Comparison of ENCODE assay signal across 14 cellular contexts in the genomic region with DNA sequence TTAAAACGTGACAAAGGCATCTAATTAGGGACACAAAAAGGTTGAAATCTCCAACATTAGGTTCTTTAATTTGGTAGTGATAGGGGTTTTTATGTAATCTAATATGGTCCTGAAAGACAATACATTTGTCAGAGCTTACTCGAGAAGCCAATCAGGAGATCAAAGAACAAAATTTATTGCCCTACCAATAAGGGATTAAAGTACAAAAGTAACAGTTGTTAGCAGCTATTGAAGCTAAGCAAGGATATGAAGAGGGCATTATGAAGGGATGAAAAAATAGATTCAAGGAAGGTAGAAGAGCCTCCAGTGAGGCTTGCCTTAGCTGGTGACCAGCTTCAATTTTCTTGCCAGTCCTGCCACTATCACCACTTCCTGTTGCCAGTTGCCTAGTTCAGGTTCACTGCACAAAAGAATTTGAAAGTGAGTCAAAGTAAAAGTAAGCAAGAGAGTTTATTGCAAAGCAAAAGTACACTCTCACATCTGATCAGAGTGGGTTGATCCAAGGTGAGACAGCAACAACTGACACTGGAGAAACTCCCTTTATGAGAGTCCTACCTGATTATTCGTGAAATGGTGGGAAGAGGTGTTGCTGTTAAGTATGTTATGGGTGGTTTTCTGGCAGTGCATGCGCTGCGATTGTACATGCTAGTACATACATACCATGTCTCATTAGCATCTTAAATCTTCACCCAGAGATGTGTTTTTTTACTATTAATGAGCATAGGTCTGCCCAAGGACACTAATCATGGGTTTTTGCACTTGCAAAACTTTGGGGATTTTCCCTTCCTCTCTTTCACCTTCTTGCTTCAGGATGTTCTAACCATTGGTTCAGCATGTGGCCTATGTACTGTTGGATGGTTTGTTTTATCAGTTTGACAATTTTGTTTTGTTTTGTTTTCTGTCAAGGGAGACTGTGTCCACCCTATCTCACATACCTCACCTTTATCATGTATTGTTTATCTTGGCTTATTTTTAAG.
DNase-seq lines count a peak whose midpoint lies in the region; ATAC-seq, FAIRE-seq and TF ChIP-seq lines count a peak whose summit lies in the region.
"Had no signal": no experiment of that assay in that cellular context is flagged by ENCODE, and none has a peak within 500 bp of the region (broad histone marks: within the 10 kb centered on the region; RNA-seq: fewer than 3 reads in every experiment).

No MANE protein-coding gene starts in this region.

- H3K9me3 Mint-ChIP-seq in activated naive CD4-positive, alpha-beta T cell treated with anti-CD3 and anti-CD28 coated beads, Interleukin-2, amount 10 ng/mL, durations not matched to agents 7 days and 5 days, result no peaks in the 10 kb centered on the region

- H3K27me3 Mint-ChIP-seq in activated naive CD4-positive, alpha-beta T cell treated with anti-CD3 and anti-CD28 coated beads, Interleukin-2, amount 10 ng/mL, durations not matched to agents 7 days and 5 days, result no peaks in the 10 kb centered on the region

- peak; percentile 92 for FAIRE-seq in GM19239 (lab: Jason Lieb, UNC)

- no peaks in the 10 kb centered on the region; a peak in 1 of 22 replicates for H4K20me1 ChIP-seq in BLaER1 treated with 17β-estradiol and CSF1 and Interleukin-3, amounts not matched to agents 10 nM and 100 nM
- H4K20me1 ChIP-seq in GM23248 (ENCODE audit: insufficient read depth) (no peaks in the 10 kb centered on the region), PC-9 (ENCODE audit: insufficient read depth) (no peaks in the 10 kb centered on the region)

- in situ Hi-C loops in GM23248 (cut with MboI), result no loop called here

- H3K79me2 ChIP-seq in GM23248 (ENCODE audit: insufficient read depth), result no peaks in the 10 kb centered on the region
- no peaks in the 10 kb centered on the region for H3K79me2 ChIP-seq in PC-9 (ENCODE audit: low read depth)

- peak; percentile 88 for ATAC-seq in HG02763 (IDR thresholded peaks at IDR 0.05; ENCODE audit: unreplicated experiment)
- ATAC-seq in HG03565 (IDR thresholded peaks at IDR 0.05; ENCODE audit: unreplicated experiment), result peak; percentile 87
- ATAC-seq: Panc1, psoas muscle had no signal

- H3K9me3 ChIP-seq in BLaER1 treated with 17β-estradiol and CSF1 and Interleukin-3, amounts not matched to agents 10 nM and 100 nM (replicated peaks in 1 of 11), result peaks cover 0 to 16% (median 4%) of the 10 kb centered on the region in 11 experiments; a peak in 4 of 22 replicates
- H3K9me3 ChIP-seq in GM23248 (ENCODE audit: low read depth), result no peaks in the 10 kb centered on the region
- no peaks in the 10 kb centered on the region for H3K9me3 ChIP-seq in PC-9 (ENCODE audit: insufficient read depth, low read depth)
- H3K9me3 ChIP-seq: psoas muscle had no signal

- no peaks in the 10 kb centered on the region for H3K36me3 ChIP-seq in BLaER1 treated with 17β-estradiol and CSF1 and Interleukin-3, amounts not matched to agents 10 nM and 100 nM
- H3K36me3 ChIP-seq in GM23248 (ENCODE audit: low read depth) (no peaks in the 10 kb centered on the region), PC-9 (ENCODE audit: low read depth) (no peaks in the 10 kb centered on the region)

- CTCF ChIA-PET in activated naive CD4-positive, alpha-beta T cell treated with anti-CD3 and anti-CD28 coated beads, Interleukin-2, amount 10 ng/mL, durations not matched to agents 7 days and 5 days (lab: Charles Lee), result no interaction called here
- CTCF ChIA-PET in PC-9 (lab: Charles Lee), result no interaction called here

- H2AFZ ChIP-seq in GM23248, result no peak overlapping the region
- H2AFZ ChIP-seq in PC-9, result no peak overlapping the region

- no peak overlapping the region for H3K9ac ChIP-seq in BLaER1 treated with 17β-estradiol and CSF1 and Interleukin-3, amounts not matched to agents 10 nM and 100 nM
- H3K9ac ChIP-seq in GM23248, result no peak overlapping the region

- 15 to 18% methylated on average over 4 to 5 of the region's 5 CpGs for WGBS in GM23248 (ENCODE audit: low coverage in 1 of 2, low lambda C conversion rate in 2 of 2, missing lambda C conversion rate in 2 of 2), 2 experiments

- H3K27ac Mint-ChIP-seq in activated naive CD4-positive, alpha-beta T cell treated with anti-CD3 and anti-CD28 coated beads, Interleukin-2, amount 10 ng/mL, durations not matched to agents 7 days and 5 days, result no peak overlapping the region

- TF ChIP-seq CTCF in PC-9 (conservative IDR thresholded peaks at IDR 0.05), result no peak

- intact Hi-C loops in PC-9 (cut with micrococcal nuclease; ENCODE audit: unreplicated experiment), result no loop called here

- peaks cover 6 to 17% (median 8%) of the 10 kb centered on the region in 10 experiments; a peak in 17 of 20 replicates for H3K4me1 ChIP-seq in BLaER1 treated with 17β-estradiol and CSF1 and Interleukin-3, amounts not matched to agents 10 nM and 100 nM
- H3K4me1 ChIP-seq in GM23248 (ENCODE audit: insufficient read depth) (no peaks in the 10 kb centered on the region), PC-9 (replicated peaks; ENCODE audit: insufficient read depth) (no peaks in the 10 kb centered on the region)
- H3K4me1 ChIP-seq: psoas muscle had no signal

- H3K4me3 Mint-ChIP-seq in activated naive CD4-positive, alpha-beta T cell treated with anti-CD3 and anti-CD28 coated beads, Interleukin-2, amount 10 ng/mL, durations not matched to agents 7 days and 5 days, result no peak overlapping the region

- H3F3A ChIP-seq in GM23248 (ENCODE audit: insufficient read depth) (no peaks in the 10 kb centered on the region), PC-9 (ENCODE audit: insufficient read depth, low read depth) (no peaks in the 10 kb centered on the region)

- POLR2A ChIA-PET in PC-9 (lab: Charles Lee; ENCODE audit: unreplicated experiment), result no interaction called here

- peaks cover 21 to 89% (median 77%) of the 10 kb centered on the region in 11 experiments; a peak in 21 of 22 replicates for H3K27me3 ChIP-seq in BLaER1 treated with 17β-estradiol and CSF1 and Interleukin-3, amounts not matched to agents 10 nM and 100 nM
- no peaks in the 10 kb centered on the region for H3K27me3 ChIP-seq in GM23248 (replicated peaks; ENCODE audit: insufficient read depth)
- no peaks in the 10 kb centered on the region for H3K27me3 ChIP-seq in PC-9 (ENCODE audit: insufficient read depth, low read depth)

- no peak overlapping the region for H3K27ac ChIP-seq in BLaER1 treated with 17β-estradiol and CSF1 and Interleukin-3, amounts not matched to agents 10 nM and 100 nM
- no peak overlapping the region for H3K27ac ChIP-seq in GM23248
- H3K27ac ChIP-seq in PC-9, result no peak overlapping the region
- H3K27ac ChIP-seq: coronary artery, psoas muscle had no signal

- H3K4me2 ChIP-seq in BLaER1 treated with 17β-estradiol and CSF1 and Interleukin-3, amounts not matched to agents 10 nM and 100 nM, result peak overlapping the region in 10 of 11 experiments; percentile 13 to 49 (median 36); a peak in 18 of 22 replicates
- H3K4me2 ChIP-seq in GM23248 (ENCODE audit: unreplicated experiment) (no peak overlapping the region), PC-9 (no peak overlapping the region)

- H3K36me3 Mint-ChIP-seq in activated naive CD4-positive, alpha-beta T cell treated with anti-CD3 and anti-CD28 coated beads, Interleukin-2, amount 10 ng/mL, durations not matched to agents 7 days and 5 days, result no peaks in the 10 kb centered on the region

- DNase-seq in GM19239 (ENCODE audit: insufficient read length, low spot score), result no peak
- DNase-seq in activated naive CD4-positive, alpha-beta T cell treated with anti-CD3 and anti-CD28 coated beads, Interleukin-2, amount 10 ng/mL, durations not matched to agents 7 days and 5 days, result no peak
- DNase-seq in GM23248, result no peak
- DNase-seq in mesenteric fat pad (ENCODE audit: low spot score), result no peak
- DNase-seq in PC-9, result no peak
- DNase-seq: activated gamma-delta T cell treated with Interleukin-2 at 50 U/mL for 16 hours, mammary epithelial cell, NCI-H1436 treated with DMSO at 0.1 percent for 48 hours, psoas muscle had no signal

- H3K4me3 ChIP-seq in BLaER1 treated with 17β-estradiol and CSF1 and Interleukin-3, amounts not matched to agents 10 nM and 100 nM, result no peak overlapping the region
- H3K4me3 ChIP-seq in GM23248 (no peak overlapping the region), PC-9 (no peak overlapping the region)
- H3K4me3 ChIP-seq: coronary artery, psoas muscle had no signal

- BruUV-seq in PC-9 (replicated peaks; lab: Mats Ljungman, UMichigan), result no TSS peak

- no peaks in the 10 kb centered on the region for H3K9me2 ChIP-seq in GM23248 (ENCODE audit: insufficient read depth)
- no peaks in the 10 kb centered on the region for H3K9me2 ChIP-seq in PC-9 (ENCODE audit: insufficient read depth)

- no peaks in the 10 kb centered on the region for H3K4me1 Mint-ChIP-seq in activated naive CD4-positive, alpha-beta T cell treated with anti-CD3 and anti-CD28 coated beads, Interleukin-2, amount 10 ng/mL, durations not matched to agents 7 days and 5 days

Comparison
In these comparisons a context has a peak if more than half of its experiments do, and no peak if none do; other contexts are left out.
1. H3K4me2 ChIP-seq: peak in BLaER1 treated with 17β-estradiol and CSF1 and Interleukin-3, amounts not matched to agents 10 nM and 100 nM (10 of 11); none in GM23248 (single experiment) and PC-9 (single experiment).